Comparison of ENCODE assay signal across 1 cellular context in genomic region chr20:62615750-62616251, GRCh38.
TF ChIP-seq lines count a peak whose summit lies in the region.

No MANE protein-coding gene starts in this region.

TF ChIP-seq in HepG2, 621 proteins besides CTCF, POLR2A, EP300 and RAD21:
- TF ChIP-seq, protein P1, sequence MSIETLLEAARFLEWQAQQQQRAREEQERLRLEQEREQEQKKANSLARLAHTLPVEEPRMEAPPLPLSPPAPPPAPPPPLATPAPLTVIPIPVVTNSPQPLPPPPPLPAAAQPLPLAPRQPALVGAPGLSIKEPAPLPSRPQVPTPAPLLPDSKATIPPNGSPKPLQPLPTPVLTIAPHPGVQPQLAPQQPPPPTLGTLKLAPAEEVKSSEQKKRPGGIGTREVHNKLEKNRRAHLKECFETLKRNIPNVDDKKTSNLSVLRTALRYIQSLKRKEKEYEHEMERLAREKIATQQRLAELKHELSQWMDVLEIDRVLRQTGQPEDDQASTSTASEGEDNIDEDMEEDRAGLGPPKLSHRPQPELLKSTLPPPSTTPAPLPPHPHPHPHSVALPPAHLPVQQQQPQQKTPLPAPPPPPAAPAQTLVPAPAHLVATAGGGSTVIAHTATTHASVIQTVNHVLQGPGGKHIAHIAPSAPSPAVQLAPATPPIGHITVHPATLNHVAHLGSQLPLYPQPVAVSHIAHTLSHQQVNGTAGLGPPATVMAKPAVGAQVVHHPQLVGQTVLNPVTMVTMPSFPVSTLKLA (IDR thresholded peaks at IDR 0.05): peak; percentile 97
- TF ChIP-seq ZNF207 (IDR thresholded peaks at IDR 0.05; ENCODE audit: borderline replicate concordance) (0 out of 2 replicates have a peak, but pooled peaks have one; percentile 30), HDAC6 (IDR thresholded peaks at IDR 0.05; ENCODE audit: low read depth, low read length) (no peak)
